Comparison of ENCODE assay signal across 8 cellular contexts in genomic region chr10:97037365-97038361, GRCh38.
DNase-seq lines count a peak whose midpoint lies in the region; ATAC-seq and TF ChIP-seq lines count a peak whose summit lies in the region.

No MANE protein-coding gene starts in this region.

- TF ChIP-seq CTCF in LNCaP clone FGC (IDR thresholded peaks at IDR 0.05; ENCODE audit: control insufficient read depth, extremely low read depth, insufficient read depth) (peak; percentile 95), omental fat pad (IDR thresholded peaks at IDR 0.05) (peak in 2 of 3 donors; percentile 2 to 56)

- peak; percentile 78 for ATAC-seq in GM21528 (IDR thresholded peaks at IDR 0.05; ENCODE audit: low FRiP score, unreplicated experiment)
- peak; percentile 93 for ATAC-seq in omental fat pad (ENCODE audit: low FRiP score)

- DNase-seq in CMK (ENCODE audit: low read depth) (peak; percentile 72), LNCaP clone FGC (ENCODE audit: low read depth) (peak; percentile 35), RPMI8226 (peak; percentile 74), germinal center (ENCODE audit: low spot score) (peak; percentile 85), omental fat pad (ENCODE audit: low spot score) (peak; percentile 73), superior temporal gyrus (ENCODE audit: extremely low spot score) (peak; percentile 95)
- DNase-seq in activated effector memory CD4-positive, alpha-beta T cell treated with Interleukin-2 at 50 U/mL for 16 hours = peak; percentile 48

- H3K4me3 ChIP-seq in LNCaP clone FGC (ENCODE audit: low read depth, low read length) = peak overlapping the region; percentile 36

Comparison
In these comparisons a context has a peak if more than half of its experiments do, and no peak if none do; other contexts are left out.
1. Peak in every context shown above with its lines: DNase-seq, ATAC-seq and H3K4me3 ChIP-seq.
2. DNase-seq: peak in every context shown above with its lines; median percentile 95 in superior temporal gyrus; 85 in germinal center; 74 in RPMI8226; 73 in omental fat pad; 72 in CMK; 48 in activated effector memory CD4-positive, alpha-beta T cell treated with Interleukin-2 at 50 U/mL for 16 hours; 35 in LNCaP clone FGC.